ENCODE assay signal across 9 cellular contexts in genomic region chr16:19559242-19559910, GRCh38. TPM values are rescaled to one million over a fixed set of nuclear protein-coding genes. Genes with fewer than 3 reads are reported as not detected.
DNase-seq lines count a peak whose midpoint lies in the region; ATAC-seq and TF ChIP-seq lines count a peak whose summit lies in the region.
"Had no signal": no experiment of that assay in that cellular context is flagged by ENCODE, and none has a peak within 500 bp of the region (broad histone marks: within the 10 kb centered on the region; RNA-seq: fewer than 3 reads in every experiment).

No MANE protein-coding gene starts in this region.

- POLR2A ChIA-PET in activated CD8-positive, alpha-beta T cell treated with anti-CD3 and anti-CD28 coated beads, Interleukin-2, amount 10 ng/mL, durations not matched to agents 7 days and 5 days (lab: Charles Lee) = no interaction called here

- intact Hi-C loops in spleen (cut with DNase I; ENCODE audit: low total_unique reads) = no loop called here

- CTCF ChIA-PET in activated CD8-positive, alpha-beta T cell treated with anti-CD3 and anti-CD28 coated beads, Interleukin-2, amount 10 ng/mL, durations not matched to agents 7 days and 5 days (lab: Charles Lee) = interaction anchor here (0.7 to 1.5 kb wide), 4 partner anchors 8 to 327 kb away, joined by 3 to 7 read pairs (median 6); no protein-coding TSS in a partner anchor

- H3K27ac ChIP-seq in spleen = no peak overlapping the region

- ATAC-seq in activated CD8-positive, alpha-beta T cell treated with anti-CD3 and anti-CD28 coated beads, Interleukin-2, amount 10 ng/mL, durations not matched to agents 7 days and 5 days = no peak
- ATAC-seq in GM19452 (IDR thresholded peaks at IDR 0.05; ENCODE audit: unreplicated experiment) = no peak

- H3K36me3 Mint-ChIP-seq in activated CD8-positive, alpha-beta T cell treated with anti-CD3 and anti-CD28 coated beads, Interleukin-2, amount 10 ng/mL, durations not matched to agents 7 days and 5 days (ENCODE audit: low read depth) = peaks cover 10% of the 10 kb centered on the region

- no peaks in the 10 kb centered on the region for H3K9me3 Mint-ChIP-seq in activated CD8-positive, alpha-beta T cell treated with anti-CD3 and anti-CD28 coated beads, Interleukin-2, amount 10 ng/mL, durations not matched to agents 7 days and 5 days (ENCODE audit: insufficient read depth)

- H3K4me1 Mint-ChIP-seq in activated CD8-positive, alpha-beta T cell treated with anti-CD3 and anti-CD28 coated beads, Interleukin-2, amount 10 ng/mL, durations not matched to agents 7 days and 5 days (ENCODE audit: low read depth) = peaks cover 15% of the 10 kb centered on the region

- H3K27ac Mint-ChIP-seq in activated CD8-positive, alpha-beta T cell treated with anti-CD3 and anti-CD28 coated beads, Interleukin-2, amount 10 ng/mL, durations not matched to agents 7 days and 5 days = no peak overlapping the region

- WGBS in spleen, 5 donors = 76 to 84% (median 80%) methylated on average over 10 of the region's 10 CpGs

- peak; percentile 58 for TF ChIP-seq CTCF in AG09309 (IDR thresholded peaks at IDR 0.05; ENCODE audit: control insufficient read depth, insufficient read depth, low read depth, low read length, missing control alignments)
- TF ChIP-seq CTCF in spleen (IDR thresholded peaks at IDR 0.05 in 8 of 11, conservative IDR thresholded peaks at IDR 0.05 in 3 of 11) = peak in 10 of 11 experiments; percentile 29 to 77 (median 62)

- H3K27me3 Mint-ChIP-seq in activated CD8-positive, alpha-beta T cell treated with anti-CD3 and anti-CD28 coated beads, Interleukin-2, amount 10 ng/mL, durations not matched to agents 7 days and 5 days (ENCODE audit: low read depth) = no peaks in the 10 kb centered on the region
- H3K27me3 Mint-ChIP-seq: IgD-negative memory B cell had no signal

- TF ChIP-seq POLR2A in spleen (IDR thresholded peaks at IDR 0.05) = no peak

- peaks cover 0 to 13% (median 5%) of the 10 kb centered on the region in 8 donors for H3K9me3 ChIP-seq in spleen

- H3K4me3 Mint-ChIP-seq in activated CD8-positive, alpha-beta T cell treated with anti-CD3 and anti-CD28 coated beads, Interleukin-2, amount 10 ng/mL, durations not matched to agents 7 days and 5 days = no peak overlapping the region

- peaks cover 0 to 6% (median 1%) of the 10 kb centered on the region in 6 donors for H3K36me3 ChIP-seq in spleen

- peak; percentile 34 for DNase-seq in AG09309 (ENCODE audit: low read depth)
- peak; percentile 60 for DNase-seq in ELF-1 (ENCODE audit: low read depth, low spot score)
- peak; percentile 30 for DNase-seq in NCI-H146 treated with DMSO at 0.1 percent for 48 hours (lab: John Stamatoyannopoulos, UW; ENCODE audit: unreplicated experiment)
- DNase-seq in activated CD8-positive, alpha-beta T cell treated with anti-CD3 and anti-CD28 coated beads, Interleukin-2, amount 10 ng/mL, durations not matched to agents 7 days and 5 days = peak; percentile 42
- peak; percentile 40 for DNase-seq in hepatic stellate cell (ENCODE audit: low spot score)
- no peak for DNase-seq in spleen
- DNase-seq in HPDE6-E6E7 (ENCODE audit: extremely low spot score) = no peak

- no peak overlapping the region for H3K4me3 ChIP-seq in AG09309 (ENCODE audit: control insufficient read depth, low read depth, low read length)
- H3K4me3 ChIP-seq in spleen = no peak overlapping the region

- peaks cover 0 to 36% (median 19%) of the 10 kb centered on the region in 6 donors for H3K4me1 ChIP-seq in spleen

- no peaks in the 10 kb centered on the region for H3K27me3 ChIP-seq in spleen (replicated peaks in 1 of 7)

RNA-seq across cellular contexts. Expression of gene VPS35L, which starts 3.9 kb away (rescaled TPM):
- total RNA-seq in activated CD8-positive, alpha-beta T cell treated with anti-CD3 and anti-CD28 coated beads, Interleukin-2, amount 10 ng/mL, durations not matched to agents 7 days and 5 days = 10 to 100 TPM; 61.5 to 65.1 TPM
- total RNA-seq in spleen = 10 to 100 TPM; 45.9 to 76.1 (median 67.2) TPM
- 10 to 100 TPM; 22.9 to 42.9 (median 24.7) TPM for polyA plus RNA-seq in spleen

RNA-seq across cellular contexts. Expression of gene CCP110, which starts 35.6 kb away (rescaled TPM):
- total RNA-seq in activated CD8-positive, alpha-beta T cell treated with anti-CD3 and anti-CD28 coated beads, Interleukin-2, amount 10 ng/mL, durations not matched to agents 7 days and 5 days = 10 to 100 TPM; 33.7 to 36.7 TPM
- 10 to 100 TPM; 13.3 to 24.9 (median 15.9) TPM for total RNA-seq in spleen
- 1 to 10 TPM; 2.8 to 5.3 (median 4.1) TPM for polyA plus RNA-seq in spleen

RNA-seq across cellular contexts. Expression of gene GDE1, which starts 37.5 kb away (rescaled TPM):
- total RNA-seq in activated CD8-positive, alpha-beta T cell treated with anti-CD3 and anti-CD28 coated beads, Interleukin-2, amount 10 ng/mL, durations not matched to agents 7 days and 5 days = 10 to 100 TPM; 19.7 to 25.9 TPM
- 10 to 100 TPM; 26.4 to 40.5 (median 31.3) TPM for total RNA-seq in spleen
- 10 to 100 TPM; 13.5 to 18.1 (median 14.8) TPM for polyA plus RNA-seq in spleen

Comparison
In these comparisons a context has a peak if more than half of its experiments do, and no peak if none do; other contexts are left out.
1. DNase-seq: peak in AG09309 (single experiment), ELF-1 (single experiment), NCI-H146 treated with DMSO at 0.1 percent for 48 hours (single experiment), activated CD8-positive, alpha-beta T cell treated with anti-CD3 and anti-CD28 coated beads, Interleukin-2, amount 10 ng/mL, durations not matched to agents 7 days and 5 days (single experiment) and hepatic stellate cell (single experiment); none in spleen (single experiment) and HPDE6-E6E7 (single experiment).